In the genomic region with DNA sequence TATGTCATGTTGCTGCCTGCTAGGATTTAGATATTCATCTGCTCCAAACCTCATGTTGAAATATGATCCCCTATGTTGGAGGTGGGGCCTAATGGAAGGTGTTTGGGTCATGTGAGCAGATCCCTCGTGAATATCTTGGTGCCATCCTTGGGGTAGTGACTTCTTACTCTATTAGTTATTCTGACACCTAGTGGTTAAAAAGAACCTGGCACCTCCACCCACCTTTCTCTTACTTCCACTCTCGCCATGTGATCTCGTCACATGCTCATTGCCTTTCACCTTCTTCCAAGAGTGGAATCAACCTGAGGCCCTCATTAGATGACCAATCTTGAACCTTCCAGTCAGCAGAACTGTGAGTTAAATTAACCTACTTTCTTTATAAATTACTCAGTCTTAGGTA, we compare ENCODE assay signal across 8 cellular contexts.
DNase-seq lines count a peak whose midpoint lies in the region; ATAC-seq and TF ChIP-seq lines count a peak whose summit lies in the region.

No MANE protein-coding gene starts in this region.

- H3K9me3 ChIP-seq in lower lobe of right lung (no peaks in the 10 kb centered on the region), T-helper 17 cell (ENCODE audit: control insufficient read depth, low read length, poor library complexity, severe bottlenecking) (no peaks in the 10 kb centered on the region)

- H3K36me3 Mint-ChIP-seq in Calu3 (ENCODE audit: insufficient read depth, unreplicated experiment) (no peaks in the 10 kb centered on the region), T-helper 17 cell (ENCODE audit: low read depth) (no peaks in the 10 kb centered on the region)

- CTCF ChIA-PET in Calu3 (lab: Charles Lee) = no interaction called here

- no peaks in the 10 kb centered on the region for H3K27me3 ChIP-seq in lower lobe of right lung (ENCODE audit: low read depth)

- ATAC-seq in GM19328 (IDR thresholded peaks at IDR 0.05; ENCODE audit: unreplicated experiment) = peak; percentile 89
- peak; percentile 94 for ATAC-seq in HG03139 (IDR thresholded peaks at IDR 0.05; ENCODE audit: unreplicated experiment)
- ATAC-seq in lower lobe of right lung = no peak
- no peak for ATAC-seq in T-helper 17 cell

- intact Hi-C loops in Calu3 (cut with micrococcal nuclease; ENCODE audit: unreplicated experiment) (loop anchor here (5.0 to 10.0 kb wide), 3 partner anchors 270 to 833 kb away; no protein-coding TSS in a partner anchor), lower lobe of right lung (cut with DNase I) (no loop called here)

- no peak overlapping the region for H3K27ac ChIP-seq in lower lobe of right lung

- DNase-seq in Calu3 = peak; percentile 33
- DNase-seq in RKO (ENCODE audit: low spot score) = peak; percentile 47
- no peak for DNase-seq in lower lobe of right lung
- DNase-seq in epidermal melanocyte (ENCODE audit: insufficient read length, low spot score) = no peak
- no peak for DNase-seq in occipital lobe (lab: John Stamatoyannopoulos, UW)
- DNase-seq in T-helper 17 cell = no peak

- H3K27ac Mint-ChIP-seq in Calu3 (ENCODE audit: unreplicated experiment) (no peak overlapping the region), T-helper 17 cell (no peak overlapping the region)

- H3K4me1 Mint-ChIP-seq in Calu3 (ENCODE audit: low read depth, unreplicated experiment) (no peaks in the 10 kb centered on the region), T-helper 17 cell (no peaks in the 10 kb centered on the region)

- H3K4me3 ChIP-seq in lower lobe of right lung = no peak overlapping the region

- H3K9me3 Mint-ChIP-seq in Calu3 (ENCODE audit: low read depth, unreplicated experiment) = no peaks in the 10 kb centered on the region

- TF ChIP-seq CTCF in Calu3 (IDR thresholded peaks at IDR 0.05; ENCODE audit: unreplicated experiment) (peak; percentile 46), lower lobe of right lung (IDR thresholded peaks at IDR 0.05) (peak; percentile 24)

- BruUV-seq in Calu3 (replicated peaks; lab: Mats Ljungman, UMichigan) = no TSS peak

- no peaks in the 10 kb centered on the region for H3K36me3 ChIP-seq in lower lobe of right lung

- H3K4me1 ChIP-seq in lower lobe of right lung = no peaks in the 10 kb centered on the region

- no peak overlapping the region for H3K4me3 Mint-ChIP-seq in Calu3 (ENCODE audit: low read depth, unreplicated experiment)
- H3K4me3 Mint-ChIP-seq in T-helper 17 cell = no peak overlapping the region

- peaks cover 24% of the 10 kb centered on the region for H3K27me3 Mint-ChIP-seq in Calu3 (ENCODE audit: unreplicated experiment)
- H3K27me3 Mint-ChIP-seq in T-helper 17 cell = no peaks in the 10 kb centered on the region

Comparison
In these comparisons a context has a peak if more than half of its experiments do, and no peak if none do; other contexts are left out.
1. DNase-seq: peak in Calu3 (single experiment) and RKO (single experiment); none in lower lobe of right lung (single experiment), epidermal melanocyte (single experiment), occipital lobe (single experiment) and T-helper 17 cell (0 of 3).
2. ATAC-seq: peak in GM19328 (single experiment) and HG03139 (single experiment); none in lower lobe of right lung (0 of 2) and T-helper 17 cell (single experiment).